In the genomic region with DNA sequence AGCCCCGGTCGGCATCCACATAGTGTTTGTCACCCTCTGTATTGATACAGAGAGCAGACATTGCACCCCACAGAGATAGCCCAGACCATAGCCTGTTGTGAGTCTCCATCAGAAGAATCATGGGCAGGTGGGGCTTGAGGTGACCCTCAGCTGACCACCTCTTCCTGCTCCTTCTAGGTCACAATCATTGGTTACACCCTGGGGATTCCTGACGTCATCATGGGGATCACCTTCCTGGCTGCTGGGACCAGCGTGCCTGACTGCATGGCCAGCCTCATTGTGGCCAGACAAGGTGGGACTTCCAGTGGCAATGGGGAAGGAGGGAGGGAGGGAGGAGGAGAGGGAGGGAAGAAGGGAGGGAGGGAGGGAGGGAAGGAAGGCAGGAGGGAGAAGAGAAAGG, we compare ENCODE assay signal across 37 cellular contexts.
"Had no signal": no experiment of that assay in that cellular context is flagged by ENCODE, and none has a peak within 500 bp of the region (broad histone marks: within the 10 kb centered on the region; RNA-seq: fewer than 3 reads in every experiment).

No MANE protein-coding gene starts in this region.

- H3K9me3 Mint-ChIP-seq: activated B cell treated with CpG ODN at 0.5 μM for 24 hours; activated CD4-positive, alpha-beta memory T cell treated with anti-CD3 and anti-CD28 coated beads for 36 hours; activated CD4-positive, alpha-beta T cell treated with anti-CD3 and anti-CD28 coated beads, Interleukin-2, amount 10 ng/mL, durations not matched to agents 24 days and 14 days; activated CD8-positive, alpha-beta T cell treated with anti-CD3 and anti-CD28 coated beads for 36 hours; activated naive CD4-positive, alpha-beta T cell treated with anti-CD3 and anti-CD28 coated beads for 36 hours; activated naive CD4-positive, alpha-beta T cell treated with anti-CD3 and anti-CD28 coated beads, Interleukin-2, amount 50 U/mL, for 72 hours; activated naive CD8-positive, alpha-beta T cell treated with anti-CD3 and anti-CD28 coated beads for 36 hours; activated T-cell treated with anti-CD3 and anti-CD28 coated beads, Interleukin-2, amount 50 U/mL, for 4 hours; activated T-cell treated with anti-CD3 and anti-CD28 coated beads, Interleukin-2, amount 50 U/mL, for 72 hours; activated T-helper 1 cell treated with anti-CD3 and anti-CD28 coated beads, Interleukin-12 subunit alpha, Interleukin-12 subunit beta, Interleukin-2, Interleukin-4 antibody, amounts not matched to agents 30 ng/mL and 10 ng/mL and 1 ng/mL, durations not matched to agents 14 hours and 24 hours and 36 hours; activated T-helper 17 cell treated with anti-CD3 and anti-CD28 coated beads, Interleukin-2, amount 50 U/mL, for 72 hours; T-helper 1 cell treated with Interleukin-12 subunit alpha and Interleukin-12 subunit beta and Interleukin-4 antibody, amounts not matched to agents 30 μg/mL and 1 μg/mL, for 36 hours; T-helper 2 cell treated with Interferon-gamma antibody and Interleukin-4, amounts not matched to agents 5 μg/mL and 100 μg/mL, for 36 hours had no signal

- H3K4me3 Mint-ChIP-seq: activated B cell treated with CpG ODN at 0.5 μM for 24 hours; activated CD4-positive, alpha-beta memory T cell treated with anti-CD3 and anti-CD28 coated beads for 36 hours; activated CD4-positive, alpha-beta T cell treated with anti-CD3 and anti-CD28 coated beads, Interleukin-2, amount 10 ng/mL, durations not matched to agents 24 days and 14 days; activated CD8-positive, alpha-beta T cell treated with anti-CD3 and anti-CD28 coated beads for 36 hours; activated naive CD4-positive, alpha-beta T cell treated with anti-CD3 and anti-CD28 coated beads for 36 hours; activated naive CD8-positive, alpha-beta T cell treated with anti-CD3 and anti-CD28 coated beads for 36 hours; activated T-cell treated with anti-CD3 and anti-CD28 coated beads, Interleukin-2, amount 50 U/mL, for 4 hours; activated T-cell treated with anti-CD3 and anti-CD28 coated beads, Interleukin-2, amount 50 U/mL, for 72 hours; activated T-helper 1 cell treated with anti-CD3 and anti-CD28 coated beads, Interleukin-12 subunit alpha, Interleukin-12 subunit beta, Interleukin-2, Interleukin-4 antibody, amounts not matched to agents 30 ng/mL and 10 ng/mL and 1 ng/mL, durations not matched to agents 14 hours and 24 hours and 36 hours; activated T-helper 17 cell treated with anti-CD3 and anti-CD28 coated beads, Interleukin-2, amount 50 U/mL, for 72 hours; T-helper 1 cell treated with Interleukin-12 subunit alpha and Interleukin-12 subunit beta and Interleukin-4 antibody, amounts not matched to agents 30 μg/mL and 1 μg/mL, for 36 hours; T-helper 2 cell treated with Interferon-gamma antibody and Interleukin-4, amounts not matched to agents 5 μg/mL and 100 μg/mL, for 36 hours had no signal

- H3K4me3 ChIP-seq: adrenal gland, body of pancreas, breast epithelium had no signal

- H3K4me1 ChIP-seq: adrenal gland, body of pancreas, breast epithelium had no signal

- H3K9me3 ChIP-seq: adrenal gland, body of pancreas, breast epithelium had no signal

- H3K27ac ChIP-seq: adrenal gland, body of pancreas, brain microvascular endothelial cell, breast epithelium, VCaP had no signal

- ATAC-seq: activated CD8-positive, alpha-beta T cell treated with anti-CD3 and anti-CD28 coated beads for 36 hours; activated naive CD4-positive, alpha-beta T cell treated with anti-CD3 and anti-CD28 coated beads, Interleukin-2, amount 50 U/mL, for 72 hours; activated T-cell treated with anti-CD3 and anti-CD28 coated beads, Interleukin-2, amount 50 U/mL, for 4 hours; activated T-cell treated with anti-CD3 and anti-CD28 coated beads, Interleukin-2, amount 50 U/mL, for 72 hours; activated T-helper 17 cell treated with anti-CD3 and anti-CD28 coated beads, Interleukin-2, amount 50 U/mL, for 72 hours; body of pancreas had no signal

- H3K27me3 ChIP-seq: adrenal gland, body of pancreas, brain microvascular endothelial cell, breast epithelium had no signal

- FAIRE-seq: astrocyte, TTC549 had no signal

- H3K27ac Mint-ChIP-seq: activated B cell treated with CpG ODN at 0.5 μM for 24 hours; activated CD4-positive, alpha-beta memory T cell treated with anti-CD3 and anti-CD28 coated beads for 36 hours; activated CD4-positive, alpha-beta T cell treated with anti-CD3 and anti-CD28 coated beads, Interleukin-2, amount 10 ng/mL, durations not matched to agents 24 days and 14 days; activated CD8-positive, alpha-beta T cell treated with anti-CD3 and anti-CD28 coated beads for 36 hours; activated naive CD4-positive, alpha-beta T cell treated with anti-CD3 and anti-CD28 coated beads for 36 hours; activated naive CD4-positive, alpha-beta T cell treated with anti-CD3 and anti-CD28 coated beads, Interleukin-2, amount 50 U/mL, for 72 hours; activated naive CD8-positive, alpha-beta T cell treated with anti-CD3 and anti-CD28 coated beads for 36 hours; activated T-cell treated with anti-CD3 and anti-CD28 coated beads, Interleukin-2, amount 50 U/mL, for 72 hours; activated T-helper 1 cell treated with anti-CD3 and anti-CD28 coated beads, Interleukin-12 subunit alpha, Interleukin-12 subunit beta, Interleukin-2, Interleukin-4 antibody, amounts not matched to agents 30 ng/mL and 10 ng/mL and 1 ng/mL, durations not matched to agents 14 hours and 24 hours and 36 hours; activated T-helper 17 cell treated with anti-CD3 and anti-CD28 coated beads, Interleukin-2, amount 50 U/mL, for 72 hours; T-helper 1 cell treated with Interleukin-12 subunit alpha and Interleukin-12 subunit beta and Interleukin-4 antibody, amounts not matched to agents 30 μg/mL and 1 μg/mL, for 36 hours; T-helper 2 cell treated with Interferon-gamma antibody and Interleukin-4, amounts not matched to agents 5 μg/mL and 100 μg/mL, for 36 hours had no signal

- H3K36me3 ChIP-seq: adrenal gland, brain microvascular endothelial cell, breast epithelium had no signal

- H3K36me3 Mint-ChIP-seq: activated CD4-positive, alpha-beta memory T cell treated with anti-CD3 and anti-CD28 coated beads for 36 hours; activated naive CD4-positive, alpha-beta T cell treated with anti-CD3 and anti-CD28 coated beads, Interleukin-2, amount 50 U/mL, for 72 hours; activated naive CD8-positive, alpha-beta T cell treated with anti-CD3 and anti-CD28 coated beads for 36 hours had no signal

- DNase-seq: activated B cell treated with CpG ODN at 0.5 μM for 24 hours; activated CD4-positive, alpha-beta memory T cell treated with anti-CD3 and anti-CD28 coated beads for 36 hours; activated CD4-positive, alpha-beta T cell treated with anti-CD3 and anti-CD28 coated beads for 4 hours; activated CD4-positive, alpha-beta T cell treated with anti-CD3 and anti-CD28 coated beads, Interleukin-2, amount 10 ng/mL, durations not matched to agents 24 days and 14 days; activated CD4-positive, alpha-beta T cell treated with anti-CD3 and anti-CD28 coated beads, Interleukin-2, amount 50 U/mL, for 1 hour; activated CD4-positive, alpha-beta T cell treated with anti-CD3 and anti-CD28 coated beads, Interleukin-2, amount 50 U/mL, for 4 hours; activated CD4-positive, CD25-positive, alpha-beta regulatory T cell treated with anti-CD3 and anti-CD28 coated beads, Interleukin-2, amount 50 U/mL, for 72 hours; activated CD8-positive, alpha-beta memory T cell treated with anti-CD3 and anti-CD28 coated beads, Interleukin-2, amount 50 U/mL, for 4 hours; activated CD8-positive, alpha-beta T cell treated with anti-CD3 and anti-CD28 coated beads for 36 hours; activated effector memory CD4-positive, alpha-beta T cell treated with anti-CD3 and anti-CD28 coated beads, Interleukin-2, amount 50 U/mL, for 16 hours; activated gamma-delta T cell treated with Interleukin-2 at 50 U/mL for 16 hours; activated naive CD4-positive, alpha-beta T cell; activated naive CD4-positive, alpha-beta T cell treated with anti-CD3 and anti-CD28 coated beads for 36 hours; activated naive CD4-positive, alpha-beta T cell treated with anti-CD3 and anti-CD28 coated beads, Interleukin-2, amount 50 U/mL, for 16 hours; activated naive CD8-positive, alpha-beta T cell treated with anti-CD3 and anti-CD28 coated beads for 36 hours; activated T-cell treated with anti-CD3 and anti-CD28 coated beads for 4 hours; activated T-cell treated with anti-CD3 and anti-CD28 coated beads, Interleukin-2, amount 50 U/mL, for 1 hour; activated T-cell treated with anti-CD3 and anti-CD28 coated beads, Interleukin-2, amount 50 U/mL, for 4 hours; activated T-cell treated with anti-CD3 and anti-CD28 coated beads, Interleukin-2, amount 50 U/mL, for 72 hours; adrenal gland; amniotic stem cell; aorta; body of pancreas; brain microvascular endothelial cell; central memory CD4-positive, alpha-beta T cell; T-helper 1 cell; T-helper 2 cell; T-helper 9 cell had no signal
